8 cellular contexts compared by ENCODE assay signal in genomic region chr1:181090653-181091126, GRCh38. TPM values are rescaled to one million over a fixed set of nuclear protein-coding genes. Genes with fewer than 3 reads are reported as not detected.
DNase-seq lines count a peak whose midpoint lies in the region; ATAC-seq and TF ChIP-seq lines count a peak whose summit lies in the region.

No MANE protein-coding gene starts in this region.

- H3K4me1 ChIP-seq in transverse colon, result peaks cover 26 to 65% (median 33%) of the 10 kb centered on the region in 4 donors

- WGBS in transverse colon (ENCODE audit: low coverage in 1 of 2), 2 donors, result 7% methylated on average over 5 to 9 of the region's 9 CpGs

- TF ChIP-seq CTCF in astrocyte of the spinal cord (IDR thresholded peaks at IDR 0.05; ENCODE audit: low read depth, low read length), result no peak
- no peak for TF ChIP-seq CTCF in transverse colon (IDR thresholded peaks at IDR 0.05)

- intact Hi-C loops in transverse colon (cut with DNase I; ENCODE audit: low total_unique reads), result no loop called here

- peak; percentile 40 for TF ChIP-seq POLR2A in transverse colon (IDR thresholded peaks at IDR 0.05)
- no peak for TF ChIP-seq POLR2A in GM18505 (IDR thresholded peaks at IDR 0.05; ENCODE audit: borderline replicate concordance, extremely low read depth, insufficient read depth, insufficient read length)

- no peaks in the 10 kb centered on the region for H3K9me3 ChIP-seq in transverse colon

- no peak for ATAC-seq in GM21717 (IDR thresholded peaks at IDR 0.05; ENCODE audit: unreplicated experiment)
- ATAC-seq in GM18505 (IDR thresholded peaks at IDR 0.05; ENCODE audit: unreplicated experiment), result no peak
- ATAC-seq in HG02798 (IDR thresholded peaks at IDR 0.05; ENCODE audit: poor library complexity, unreplicated experiment), result no peak

- DNase-seq in EL (peak; percentile 34), NCI-H526 treated with DMSO at 0.1 percent for 48 hours (lab: John Stamatoyannopoulos, UW) (peak; percentile 63), astrocyte of the spinal cord (ENCODE audit: low read depth, low spot score) (no peak), lung microvascular endothelial cell (ENCODE audit: low read depth in 2 of 2) (peak; percentile 39 to 45), transverse colon (peak; percentile 62)

- peak overlapping the region; percentile 83 for H3K4me3 ChIP-seq in astrocyte of the spinal cord (ENCODE audit: low read depth, low read length)
- peak overlapping the region; percentile 48 to 96 (median 94) for H3K4me3 ChIP-seq in transverse colon

- TF ChIP-seq EP300 in transverse colon (IDR thresholded peaks at IDR 0.05; ENCODE audit: low read depth), result no peak

- no peaks in the 10 kb centered on the region for H3K27me3 ChIP-seq in transverse colon

- H3K36me3 ChIP-seq in transverse colon, result no peaks in the 10 kb centered on the region

- in situ Hi-C loops in astrocyte of the spinal cord (cut with HindIII; ENCODE audit: low sequenced_read_pairs) (loop anchor here (5.0 kb wide), 1 partner anchor 77 kb away; no protein-coding TSS in a partner anchor), transverse colon (cut with MboI; ENCODE audit: low pct_ligation_motif_present in 1 of 4, low pct_unique_long_range_greater_than_20kb in 1 of 4, low sequenced_read_pairs in 3 of 4) (loop anchor here in 1 of 4 donors (5.0 kb wide), 1 partner anchor 57 kb away; no protein-coding TSS in a partner anchor)

- peak overlapping the region; percentile 93 to 99 (median 96) for H3K27ac ChIP-seq in transverse colon

RNA-seq across cellular contexts. Expression of gene IER5, which starts 2.2 kb away (rescaled TPM):
- total RNA-seq in lung microvascular endothelial cell, result 14.1 and 16.1 TPM in 2 replicates
- 10 to 100 TPM; 12.1 to 40.3 (median 16.5) TPM for total RNA-seq in transverse colon

RNA-seq across cellular contexts. Expression of gene MR1, which starts 56.9 kb away (rescaled TPM):
- 0.99 and 1.5 TPM in 2 replicates for total RNA-seq in lung microvascular endothelial cell
- total RNA-seq in transverse colon, result 1 to 10 TPM in 3 of 4 donors, under 1 TPM in 1; 1.00 to 8.6 (median 4.7) TPM
